Comparison of ENCODE assay signal across 13 cellular contexts in genomic region chr13:22662771-22663170, GRCh38.
A peak's percentile ranks its signal among the peaks of the same experiment; 100 is the strongest.
DNase-seq lines count a peak whose midpoint lies in the region.
"Had no signal": no experiment of that assay in that cellular context is flagged by ENCODE, and none has a peak within 500 bp of the region (broad histone marks: within the 10 kb centered on the region; RNA-seq: fewer than 3 reads in every experiment).

No MANE protein-coding gene starts in this region.

- peak; percentile 2 for DNase-seq in DMS 273 (lab: John Stamatoyannopoulos, UW; ENCODE audit: unreplicated experiment)
- no peak for DNase-seq in DMS 273 treated with DMSO at 0.1 percent for 48 hours (lab: John Stamatoyannopoulos, UW)
- DNase-seq in OCI-M1 (lab: John Stamatoyannopoulos, UW): peak; percentile 6
- DNase-seq in myocyte (ENCODE audit: low read depth): peak; percentile 73
- no peak for DNase-seq in GDM1 (lab: John Stamatoyannopoulos, UW)
- DNase-seq in NCI-H2107 (lab: John Stamatoyannopoulos, UW): no peak
- DNase-seq in effector CD4-positive, alpha-beta T cell: no peak
- DNase-seq in NCI-H82 (lab: John Stamatoyannopoulos, UW): no peak
- DNase-seq: Calu3; CD4-positive, alpha-beta memory T cell; GF-D8; GOT3; H9 had no signal

Comparison
In these comparisons a context has a peak if more than half of its experiments do, and no peak if none do; other contexts are left out.
1. DNase-seq: peak in DMS 273 (single experiment), OCI-M1 (single experiment) and myocyte (single experiment); none in DMS 273 treated with DMSO at 0.1 percent for 48 hours (single experiment), GDM1 (single experiment), NCI-H2107 (single experiment), effector CD4-positive, alpha-beta T cell (single experiment) and NCI-H82 (single experiment).